ENCODE assay signal across 13 cellular contexts in genomic region chr12:77120695-77121094, GRCh38. TPM values are rescaled to one million over a fixed set of nuclear protein-coding genes. Genes with fewer than 3 reads are reported as not detected.
A peak's percentile ranks its signal among the peaks of the same experiment; 100 is the strongest.
DNase-seq lines count a peak whose midpoint lies in the region; ATAC-seq and TF ChIP-seq lines count a peak whose summit lies in the region.
"Had no signal": no experiment of that assay in that cellular context is flagged by ENCODE, and none has a peak within 500 bp of the region (broad histone marks: within the 10 kb centered on the region; RNA-seq: fewer than 3 reads in every experiment).

No MANE protein-coding gene starts in this region.

- H2AFZ ChIP-seq in PC-3 (ENCODE audit: low read length) = no peak overlapping the region

- H3K4me3 ChIP-seq in PC-3 (ENCODE audit: low read length) (peak overlapping the region; percentile 17; the same call in 1 of the 2 replicates), choroid plexus epithelial cell (ENCODE audit: low read depth, low read length) (no peak overlapping the region)

- no TSS peak for BruUV-seq in PC-3 (replicated peaks; lab: Mats Ljungman, UMichigan)

- no peaks in the 10 kb centered on the region for H3K79me2 ChIP-seq in PC-3 (ENCODE audit: low read length)

- no peak for TF ChIP-seq CTCF in PC-3 (conservative IDR thresholded peaks at IDR 0.05; ENCODE audit: low read depth, low read length)
- TF ChIP-seq CTCF in choroid plexus epithelial cell (conservative IDR thresholded peaks at IDR 0.05; ENCODE audit: low read depth, low read length) = no peak
- TF ChIP-seq CTCF in mesothelial cell of epicardium (IDR thresholded peaks at IDR 0.05; ENCODE audit: unreplicated experiment) = no peak

- CTCF ChIA-PET in PC-3 (lab: Charles Lee) = no interaction called here

- H3F3A ChIP-seq in PC-3 (ENCODE audit: low read length, unreplicated experiment) = peaks cover 5% of the 10 kb centered on the region

- peak overlapping the region; percentile 57 for H3K9ac ChIP-seq in PC-3 (ENCODE audit: low read length)

- no peaks in the 10 kb centered on the region for H3K9me2 ChIP-seq in PC-3 (replicated peaks; ENCODE audit: low read length)

- H3K4me3 Mint-ChIP-seq in mesothelial cell of epicardium = no peak overlapping the region
- H3K4me3 Mint-ChIP-seq: activated CD4-positive, alpha-beta T cell treated with anti-CD3 and anti-CD28 coated beads, Interleukin-2, amount 10 ng/mL, durations not matched to agents 7 days and 5 days; activated T-cell treated with anti-CD3 and anti-CD28 coated beads, Interleukin-2, amount 50 U/mL, for 4 hours; B cell had no signal

- H3K4me1 Mint-ChIP-seq in mesothelial cell of epicardium = no peaks in the 10 kb centered on the region
- H3K4me1 Mint-ChIP-seq: activated CD4-positive, alpha-beta T cell treated with anti-CD3 and anti-CD28 coated beads, Interleukin-2, amount 10 ng/mL, durations not matched to agents 7 days and 5 days; B cell had no signal

- H3K36me3 Mint-ChIP-seq in mesothelial cell of epicardium = no peaks in the 10 kb centered on the region

- ATAC-seq in PC-3 = peak; percentile 15; the same call in 1 of the 2 replicates
- ATAC-seq in GM21825 (IDR thresholded peaks at IDR 0.05; ENCODE audit: unreplicated experiment) = no peak
- ATAC-seq: activated T-cell treated with anti-CD3 and anti-CD28 coated beads, Interleukin-2, amount 50 U/mL, for 4 hours had no signal

- peaks cover 14% of the 10 kb centered on the region for H3K27me3 Mint-ChIP-seq in mesothelial cell of epicardium (ENCODE audit: low read depth)
- H3K27me3 Mint-ChIP-seq: activated CD4-positive, alpha-beta T cell treated with anti-CD3 and anti-CD28 coated beads, Interleukin-2, amount 10 ng/mL, durations not matched to agents 7 days and 5 days had no signal

- peaks cover 50% of the 10 kb centered on the region for H3K4me1 ChIP-seq in PC-3 (ENCODE audit: insufficient read depth, low read length)

- peak overlapping the region; percentile 68 for H3K4me2 ChIP-seq in PC-3 (ENCODE audit: low read length)

- H3K36me3 ChIP-seq in PC-3 (ENCODE audit: low read depth, low read length) = no peaks in the 10 kb centered on the region

- peak; percentile 69 for DNase-seq in EL
- DNase-seq in PC-3 = peak; percentile 81
- DNase-seq in choroid plexus epithelial cell (ENCODE audit: low read depth) = peak; percentile 68
- DNase-seq in kidney tubule cell (ENCODE audit: low spot score) = peak; percentile 69
- DNase-seq in 8988T = no peak
- DNase-seq in mesothelial cell of epicardium (ENCODE audit: low spot score in 2 of 2, unreplicated experiment in 2 of 2) = no peak
- DNase-seq in NCI-H345 treated with DMSO at 0.1 percent for 48 hours (lab: John Stamatoyannopoulos, UW; ENCODE audit: unreplicated experiment) = no peak
- DNase-seq: activated CD4-positive, alpha-beta T cell treated with anti-CD3 and anti-CD28 coated beads, Interleukin-2, amount 10 ng/mL, durations not matched to agents 7 days and 5 days; activated T-cell treated with anti-CD3 and anti-CD28 coated beads, Interleukin-2, amount 50 U/mL, for 4 hours; effector CD4-positive, alpha-beta T cell; NCI-H2081 had no signal

- H3K27ac ChIP-seq in PC-3 (ENCODE audit: low read length) = peak overlapping the region; percentile 94

- H3K27me3 ChIP-seq in PC-3 (ENCODE audit: low read length) = no peaks in the 10 kb centered on the region

- H4K20me1 ChIP-seq in PC-3 (ENCODE audit: low read length) = no peaks in the 10 kb centered on the region

- POLR2A ChIA-PET in PC-3 (lab: Charles Lee; ENCODE audit: unreplicated experiment) = interaction anchor here (0.6 to 0.7 kb wide), 3 partner anchors 17 to 70 kb away, joined by 3 read pairs; no protein-coding TSS in a partner anchor

- intact Hi-C loops in PC-3 (cut with micrococcal nuclease) = loop anchor here (1.0 to 5.0 kb wide), 5 partner anchors 12 to 73 kb away; no protein-coding TSS in a partner anchor

- no peaks in the 10 kb centered on the region for H3K9me3 ChIP-seq in PC-3 (ENCODE audit: low read length)

- no peak overlapping the region for H3K27ac Mint-ChIP-seq in mesothelial cell of epicardium
- H3K27ac Mint-ChIP-seq: activated CD4-positive, alpha-beta T cell treated with anti-CD3 and anti-CD28 coated beads, Interleukin-2, amount 10 ng/mL, durations not matched to agents 7 days and 5 days; B cell had no signal

- H3K9me3 Mint-ChIP-seq in mesothelial cell of epicardium = peaks cover 7% of the 10 kb centered on the region
- H3K9me3 Mint-ChIP-seq: activated CD4-positive, alpha-beta T cell treated with anti-CD3 and anti-CD28 coated beads, Interleukin-2, amount 10 ng/mL, durations not matched to agents 7 days and 5 days; activated T-cell treated with anti-CD3 and anti-CD28 coated beads, Interleukin-2, amount 50 U/mL, for 4 hours had no signal

RNA-seq across cellular contexts. Expression of gene E2F7, which starts 55.3 kb away (rescaled TPM):
- 17.2 and 19.0 TPM in 2 replicates for total RNA-seq in PC-3 (2014; rRNA removed)
- 6.9 to 8.2 TPM (median 7.7 TPM) in 3 replicates for total RNA-seq in mesothelial cell of epicardium

Comparison
In these comparisons a context has a peak if more than half of its experiments do, and no peak if none do; other contexts are left out.
1. DNase-seq: peak in EL (single experiment), PC-3 (single experiment), choroid plexus epithelial cell (single experiment) and kidney tubule cell (single experiment); none in 8988T (single experiment), mesothelial cell of epicardium (0 of 2) and NCI-H345 treated with DMSO at 0.1 percent for 48 hours (single experiment).